Comparison of ENCODE assay signal across 1 cellular context in the genomic region with DNA sequence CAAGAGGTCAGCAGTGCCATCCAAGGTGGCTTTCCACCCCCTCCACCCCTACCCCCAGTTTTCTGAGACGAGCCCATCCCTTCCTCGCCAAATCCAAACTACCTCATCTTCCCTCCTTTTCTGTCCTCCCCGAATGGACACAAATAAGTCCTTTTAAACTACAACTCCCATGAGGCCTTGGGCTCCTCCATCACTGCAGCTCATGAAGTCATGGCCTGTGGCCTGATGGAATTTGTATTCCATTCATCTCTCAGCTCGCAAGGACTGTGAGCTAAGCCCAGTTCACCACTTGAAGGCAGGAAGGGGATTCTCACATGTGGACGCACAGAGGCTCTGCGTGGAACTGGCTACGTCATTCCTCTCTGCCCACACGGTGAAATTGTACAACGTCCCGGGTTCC.
TF ChIP-seq lines count a peak whose summit lies in the region.

No MANE protein-coding gene starts in this region.

TF ChIP-seq in H1, 55 proteins besides CTCF, POLR2A, EP300 and RAD21:
- no peak for TF ChIP-seq FOSL1 (IDR thresholded peaks at IDR 0.05; ENCODE audit: insufficient read depth, low read depth, low read length)
- TF ChIP-seq, protein P1, sequence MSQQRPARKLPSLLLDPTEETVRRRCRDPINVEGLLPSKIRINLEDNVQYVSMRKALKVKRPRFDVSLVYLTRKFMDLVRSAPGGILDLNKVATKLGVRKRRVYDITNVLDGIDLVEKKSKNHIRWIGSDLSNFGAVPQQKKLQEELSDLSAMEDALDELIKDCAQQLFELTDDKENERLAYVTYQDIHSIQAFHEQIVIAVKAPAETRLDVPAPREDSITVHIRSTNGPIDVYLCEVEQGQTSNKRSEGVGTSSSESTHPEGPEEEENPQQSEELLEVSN (IDR thresholded peaks at IDR 0.05), result no peak
- peak; percentile 86 for TF ChIP-seq SIX5 (IDR thresholded peaks at IDR 0.05; ENCODE audit: low read depth, low read length)
- TF ChIP-seq MAFK (IDR thresholded peaks at IDR 0.05; ENCODE audit: low read depth, low read length), result no peak
- no peak for TF ChIP-seq CBX5 (IDR thresholded peaks at IDR 0.05; ENCODE audit: low read depth, low read length)
- no peak for TF ChIP-seq JUND (IDR thresholded peaks at IDR 0.05; ENCODE audit: low read length)
- TF ChIP-seq RBBP5 (IDR thresholded peaks at IDR 0.05; ENCODE audit: borderline replicate concordance, low read depth, low read length), result no peak
- TF ChIP-seq CREB1 (IDR thresholded peaks at IDR 0.05), result peak; percentile 43; the same call in 1 of the 2 replicates
- no peak for TF ChIP-seq TCF12 (IDR thresholded peaks at IDR 0.05; ENCODE audit: low read depth, low read length)
- 0 out of 2 replicates have a peak, but pooled peaks have one; percentile 20 for TF ChIP-seq YY1 (IDR thresholded peaks at IDR 0.05; ENCODE audit: low read depth, low read length)
- no peak for TF ChIP-seq BACH1 (IDR thresholded peaks at IDR 0.05; ENCODE audit: low read length)
- TF ChIP-seq TAF7 (optimal IDR thresholded peaks at IDR 0.05; ENCODE audit: borderline replicate concordance, low read depth, low read length), result no peak
- TF ChIP-seq JUN (IDR thresholded peaks at IDR 0.05; ENCODE audit: low read depth, low read length), result no peak
